ENCODE assay signal across 1 cellular context in genomic region chr14:105015242-105015641, GRCh38.
TF ChIP-seq lines count a peak whose summit lies in the region.

No MANE protein-coding gene starts in this region.

TF ChIP-seq in GM12878, 131 proteins besides CTCF, POLR2A, EP300 and RAD21:
- no peak for TF ChIP-seq ELK1 (IDR thresholded peaks at IDR 0.05; ENCODE audit: low read depth, low read length)
- no peak for TF ChIP-seq SRF (IDR thresholded peaks at IDR 0.05; ENCODE audit: low read depth in 2 of 2, low read length in 2 of 2)
- no peak for TF ChIP-seq SIX5 (IDR thresholded peaks at IDR 0.05; ENCODE audit: low read depth, low read length, severe bottlenecking)
- TF ChIP-seq ZNF592 (IDR thresholded peaks at IDR 0.05), result no peak
- TF ChIP-seq ZBTB4 (CRISPR knock-in tag; IDR thresholded peaks at IDR 0.05), result no peak
- TF ChIP-seq IKZF2 (IDR thresholded peaks at IDR 0.05), result no peak
- TF ChIP-seq ETV6 (conservative IDR thresholded peaks at IDR 0.05 in 1 of 2, IDR thresholded peaks at IDR 0.05 in 1 of 2; ENCODE audit: borderline replicate concordance in 1 of 2, low read depth in 1 of 2), result no peak
- no peak for TF ChIP-seq CREM (IDR thresholded peaks at IDR 0.05; ENCODE audit: low read depth)
- no peak for TF ChIP-seq SPI1 (IDR thresholded peaks at IDR 0.05; ENCODE audit: borderline replicate concordance, insufficient read depth, low read depth, low read length)
- no peak for TF ChIP-seq POLR2AphosphoS5 (IDR thresholded peaks at IDR 0.05; ENCODE audit: low read length)
- no peak for TF ChIP-seq CUX1 (IDR thresholded peaks at IDR 0.05; ENCODE audit: insufficient replicate concordance, low read depth, low read length)
- no peak for TF ChIP-seq SP1 (IDR thresholded peaks at IDR 0.05; ENCODE audit: low read depth, low read length)
- no peak for TF ChIP-seq CEBPB (IDR thresholded peaks at IDR 0.05; ENCODE audit: borderline replicate concordance in 1 of 2, low read depth in 2 of 2, low read length in 2 of 2)
- no peak for TF ChIP-seq RCOR1 (conservative IDR thresholded peaks at IDR 0.05; ENCODE audit: low read depth, low read length)
- no peak for TF ChIP-seq BRCA1 (IDR thresholded peaks at IDR 0.05; ENCODE audit: low read depth, low read length)
- TF ChIP-seq ZBTB33 (IDR thresholded peaks at IDR 0.05), result no peak
- no peak for TF ChIP-seq CHD1 (IDR thresholded peaks at IDR 0.05; ENCODE audit: low read depth, low read length)
